Comparison of ENCODE assay signal across 23 cellular contexts in the genomic region with DNA sequence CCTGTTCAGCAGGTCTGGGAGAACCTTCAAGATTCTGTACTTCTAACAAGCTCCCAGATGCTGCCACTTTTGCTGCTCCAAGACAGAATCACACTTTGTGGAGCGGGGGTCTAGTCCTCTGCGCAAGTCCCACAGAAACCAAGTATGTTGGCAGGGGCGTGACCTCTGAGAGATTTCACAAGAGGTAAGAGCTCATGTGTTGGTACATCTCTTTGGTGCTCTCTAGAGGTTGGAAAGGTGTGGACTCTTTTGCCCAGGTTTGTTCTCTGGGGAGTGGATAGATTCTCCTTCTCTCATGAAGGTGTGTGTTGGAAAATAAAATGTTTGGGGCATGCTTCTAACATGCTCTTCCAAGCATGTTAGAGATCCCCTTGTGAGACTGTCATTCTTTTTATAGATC.
"Had no signal": no experiment of that assay in that cellular context is flagged by ENCODE, and none has a peak within 500 bp of the region (broad histone marks: within the 10 kb centered on the region; RNA-seq: fewer than 3 reads in every experiment).

No MANE protein-coding gene starts in this region.

- H3K9me3 ChIP-seq: body of pancreas, esophagus muscularis mucosa, gastrocnemius medialis, lower lobe of right lung, stomach, suprapubic skin, transverse colon had no signal

- H3K27ac Mint-ChIP-seq: activated CD4-positive, alpha-beta memory T cell treated with anti-CD3 and anti-CD28 coated beads, Interleukin-2, amount 10 ng/mL, durations not matched to agents 7 days and 5 days; activated naive CD4-positive, alpha-beta T cell treated with anti-CD3 and anti-CD28 coated beads, Interleukin-2, amount 50 U/mL, for 24 hours; activated T-helper 1 cell treated with anti-CD3 and anti-CD28 coated beads, Interleukin-12 subunit alpha, Interleukin-12 subunit beta, Interleukin-2, Interleukin-4 antibody, amounts not matched to agents 30 ng/mL and 10 ng/mL and 1 ng/mL, durations not matched to agents 14 hours and 24 hours and 36 hours; naive B cell; stimulated activated memory B cell treated with anti-CD40 and anti-IgM and Interleukin-4, amounts not matched to agents 10 μg/mL and 1 μg/mL and 100 μg/mL, for 72 hours; T-helper 1 cell treated with Interleukin-12 subunit alpha and Interleukin-12 subunit beta and Interleukin-4 antibody, amounts not matched to agents 30 μg/mL and 1 μg/mL, for 36 hours had no signal

- H3K27me3 Mint-ChIP-seq: activated CD4-positive, alpha-beta memory T cell treated with anti-CD3 and anti-CD28 coated beads, Interleukin-2, amount 10 ng/mL, durations not matched to agents 7 days and 5 days; activated naive CD4-positive, alpha-beta T cell treated with anti-CD3 and anti-CD28 coated beads, Interleukin-2, amount 50 U/mL, for 24 hours; stimulated activated memory B cell treated with anti-CD40 and anti-IgM and Interleukin-4, amounts not matched to agents 10 μg/mL and 1 μg/mL and 100 μg/mL, for 72 hours had no signal

- H3K4me2 ChIP-seq: smooth muscle cell had no signal

- H3K4me3 Mint-ChIP-seq: activated CD4-positive, alpha-beta memory T cell treated with anti-CD3 and anti-CD28 coated beads, Interleukin-2, amount 10 ng/mL, durations not matched to agents 7 days and 5 days; activated naive CD4-positive, alpha-beta T cell treated with anti-CD3 and anti-CD28 coated beads, Interleukin-2, amount 50 U/mL, for 24 hours; activated T-helper 1 cell treated with anti-CD3 and anti-CD28 coated beads, Interleukin-12 subunit alpha, Interleukin-12 subunit beta, Interleukin-2, Interleukin-4 antibody, amounts not matched to agents 30 ng/mL and 10 ng/mL and 1 ng/mL, durations not matched to agents 14 hours and 24 hours and 36 hours; naive B cell; neural crest cell; stimulated activated memory B cell treated with anti-CD40 and anti-IgM and Interleukin-4, amounts not matched to agents 10 μg/mL and 1 μg/mL and 100 μg/mL, for 72 hours; T-helper 1 cell treated with Interleukin-12 subunit alpha and Interleukin-12 subunit beta and Interleukin-4 antibody, amounts not matched to agents 30 μg/mL and 1 μg/mL, for 36 hours had no signal

- H3K4me1 Mint-ChIP-seq: activated CD4-positive, alpha-beta memory T cell treated with anti-CD3 and anti-CD28 coated beads, Interleukin-2, amount 10 ng/mL, durations not matched to agents 7 days and 5 days; activated naive CD4-positive, alpha-beta T cell treated with anti-CD3 and anti-CD28 coated beads, Interleukin-2, amount 50 U/mL, for 24 hours; naive B cell; neural crest cell; stimulated activated memory B cell treated with anti-CD40 and anti-IgM and Interleukin-4, amounts not matched to agents 10 μg/mL and 1 μg/mL and 100 μg/mL, for 72 hours had no signal

- H3K27me3 ChIP-seq: body of pancreas, esophagus muscularis mucosa, gastrocnemius medialis, stomach, suprapubic skin, transverse colon had no signal

- H3K4me3 ChIP-seq: body of pancreas, esophagus muscularis mucosa, gastrocnemius medialis, lower lobe of right lung, smooth muscle cell, stomach, suprapubic skin, transverse colon had no signal

- H3K36me3 Mint-ChIP-seq: activated naive CD4-positive, alpha-beta T cell treated with anti-CD3 and anti-CD28 coated beads, Interleukin-2, amount 50 U/mL, for 24 hours; naive B cell; stimulated activated memory B cell treated with anti-CD40 and anti-IgM and Interleukin-4, amounts not matched to agents 10 μg/mL and 1 μg/mL and 100 μg/mL, for 72 hours had no signal

- H3K4me1 ChIP-seq: body of pancreas, esophagus muscularis mucosa, gastrocnemius medialis, lower lobe of right lung, stomach, suprapubic skin, transverse colon had no signal

- H3K9me3 Mint-ChIP-seq: activated CD4-positive, alpha-beta memory T cell treated with anti-CD3 and anti-CD28 coated beads, Interleukin-2, amount 10 ng/mL, durations not matched to agents 7 days and 5 days; activated naive CD4-positive, alpha-beta T cell treated with anti-CD3 and anti-CD28 coated beads, Interleukin-2, amount 50 U/mL, for 24 hours; activated T-helper 1 cell treated with anti-CD3 and anti-CD28 coated beads, Interleukin-12 subunit alpha, Interleukin-12 subunit beta, Interleukin-2, Interleukin-4 antibody, amounts not matched to agents 30 ng/mL and 10 ng/mL and 1 ng/mL, durations not matched to agents 14 hours and 24 hours and 36 hours; neural crest cell; stimulated activated memory B cell treated with anti-CD40 and anti-IgM and Interleukin-4, amounts not matched to agents 10 μg/mL and 1 μg/mL and 100 μg/mL, for 72 hours; T-helper 1 cell treated with Interleukin-12 subunit alpha and Interleukin-12 subunit beta and Interleukin-4 antibody, amounts not matched to agents 30 μg/mL and 1 μg/mL, for 36 hours had no signal

- DNase-seq: activated CD4-positive, alpha-beta memory T cell treated with anti-CD3 and anti-CD28 coated beads, Interleukin-2, amount 10 ng/mL, durations not matched to agents 7 days and 5 days; activated CD4-positive, alpha-beta T cell treated with anti-CD3 and anti-CD28 coated beads for 48 hours; activated gamma-delta T cell treated with Interleukin-2 at 50 U/mL for 16 hours; body of pancreas; central memory CD4-positive, alpha-beta T cell; dermis blood vessel endothelial cell; effector memory CD4-positive, alpha-beta T cell; gastrocnemius medialis; left colon; lower lobe of right lung; naive B cell; stimulated activated CD4-positive, alpha-beta T cell treated with anti-CD3 and anti-CD28 coated beads, Interleukin-15, amount 100 ng/mL, for 24 hours; stomach; T1000; transverse colon had no signal

- H3K27ac ChIP-seq: body of pancreas, esophagus muscularis mucosa, gastrocnemius medialis, lower lobe of right lung, stomach, suprapubic skin, transverse colon had no signal

- H3K36me3 ChIP-seq: esophagus muscularis mucosa, gastrocnemius medialis, lower lobe of right lung, stomach, suprapubic skin, transverse colon had no signal
